9 cellular contexts compared by ENCODE assay signal in the genomic region with DNA sequence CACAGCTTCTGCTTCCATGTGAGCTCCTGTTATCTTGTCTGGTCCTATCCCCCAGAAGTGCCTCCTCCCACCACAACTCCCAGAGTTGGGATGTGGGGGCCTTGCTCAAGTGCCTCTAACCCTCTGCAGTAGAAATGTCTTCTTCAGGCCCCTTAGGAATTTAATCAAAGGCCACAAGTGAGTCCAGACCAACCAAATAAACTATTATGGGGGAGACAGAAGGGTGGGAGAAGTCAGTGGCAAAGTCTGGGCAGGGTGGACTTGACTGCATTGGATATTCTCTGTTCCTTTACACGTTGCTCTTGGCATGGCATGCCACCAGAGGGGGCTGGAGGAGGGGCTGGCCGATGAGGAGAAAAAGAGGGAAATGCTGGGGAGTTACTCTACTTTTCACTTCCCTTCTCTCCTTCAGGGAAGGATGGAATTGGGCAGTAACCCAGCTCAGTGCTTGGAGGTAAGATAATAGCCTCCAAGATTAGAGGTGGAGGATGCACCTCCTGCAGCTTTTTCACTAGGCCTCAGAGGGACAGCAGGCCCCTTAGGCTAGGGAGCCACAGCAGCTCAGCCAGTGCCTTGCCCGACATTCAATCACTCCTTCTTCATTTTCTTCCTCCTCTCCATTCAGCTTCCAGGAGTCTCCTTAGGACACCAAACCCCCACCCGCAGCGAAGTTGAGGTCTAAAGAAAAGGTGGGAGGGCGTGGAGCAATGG. TPM values are rescaled to one million over a fixed set of nuclear protein-coding genes. Genes with fewer than 3 reads are reported as not detected.
A peak's percentile ranks its signal among the peaks of the same experiment; 100 is the strongest.
DNase-seq lines count a peak whose midpoint lies in the region; ATAC-seq and TF ChIP-seq lines count a peak whose summit lies in the region.
"Had no signal": no experiment of that assay in that cellular context is flagged by ENCODE, and none has a peak within 500 bp of the region (broad histone marks: within the 10 kb centered on the region; RNA-seq: fewer than 3 reads in every experiment).

No MANE protein-coding gene starts in this region.

- POLR2A ChIA-PET in activated CD4-positive, alpha-beta memory T cell treated with anti-CD3 and anti-CD28 coated beads, Interleukin-2, amount 10 ng/mL, durations not matched to agents 7 days and 5 days (lab: Charles Lee): interaction anchor here (1.2 kb wide), 1 partner anchor 9 kb away, joined by 3 read pairs; no protein-coding TSS in a partner anchor

- H3K4me1 Mint-ChIP-seq in activated CD4-positive, alpha-beta memory T cell treated with anti-CD3 and anti-CD28 coated beads, Interleukin-2, amount 10 ng/mL, durations not matched to agents 7 days and 5 days: peaks cover 55% of the 10 kb centered on the region

- H3K27me3 ChIP-seq in liver (ENCODE audit: control insufficient read depth in 4 of 4, insufficient read depth in 4 of 4, low read length in 3 of 4) (no peaks in the 10 kb centered on the region), vagina (no peaks in the 10 kb centered on the region)

- peaks cover 0 to 23% (median 12%) of the 10 kb centered on the region in 4 donors for H3K4me1 ChIP-seq in liver (ENCODE audit: control insufficient read depth in 4 of 4, insufficient read depth in 4 of 4, low read length in 3 of 4)
- peaks cover 23% of the 10 kb centered on the region for H3K4me1 ChIP-seq in vagina

- ATAC-seq in HG02973 (IDR thresholded peaks at IDR 0.05; ENCODE audit: unreplicated experiment) (no peak), GM18861 (IDR thresholded peaks at IDR 0.05; ENCODE audit: unreplicated experiment) (no peak)
- ATAC-seq: mucosa of descending colon had no signal

- H3K27ac Mint-ChIP-seq in activated CD4-positive, alpha-beta memory T cell treated with anti-CD3 and anti-CD28 coated beads, Interleukin-2, amount 10 ng/mL, durations not matched to agents 7 days and 5 days: peak overlapping the region; percentile 96

- intact Hi-C loops in vagina (cut with DNase I): no loop called here

- no peak for TF ChIP-seq RAD21 in liver (IDR thresholded peaks at IDR 0.05)

- TF ChIP-seq POLR2A in vagina (IDR thresholded peaks at IDR 0.05): no peak

- H3K27ac ChIP-seq in KOPT-K1 (ENCODE audit: low read depth, low read length, poor library complexity, severe bottlenecking): peak overlapping the region; percentile 70
- no peak overlapping the region for H3K27ac ChIP-seq in liver (ENCODE audit: low read depth in 1 of 2, low read length in 2 of 2)
- H3K27ac ChIP-seq in vagina: no peak overlapping the region

- H3K4me3 Mint-ChIP-seq in activated CD4-positive, alpha-beta memory T cell treated with anti-CD3 and anti-CD28 coated beads, Interleukin-2, amount 10 ng/mL, durations not matched to agents 7 days and 5 days: peak overlapping the region; percentile 100

- WGBS in liver: 64% methylated on average over 6 of the region's 6 CpGs

- peak; percentile 23 for DNase-seq in GDM1 (lab: John Stamatoyannopoulos, UW)
- no peak for DNase-seq in activated CD4-positive, alpha-beta memory T cell treated with anti-CD3 and anti-CD28 coated beads, Interleukin-2, amount 10 ng/mL, durations not matched to agents 7 days and 5 days
- no peak for DNase-seq in vagina (ENCODE audit: extremely low spot score in 2 of 2)

- H3K4me3 ChIP-seq in liver (ENCODE audit: low read depth in 1 of 3, low read length in 3 of 3) (no peak overlapping the region), vagina (no peak overlapping the region)
- H3K4me3 ChIP-seq: mucosa of descending colon had no signal

- peaks cover 28% of the 10 kb centered on the region for H3K36me3 ChIP-seq in KOPT-K1 (ENCODE audit: insufficient read depth, low read length)
- no peaks in the 10 kb centered on the region for H3K36me3 ChIP-seq in liver (ENCODE audit: control insufficient read depth in 4 of 4, insufficient read depth in 3 of 4, low read depth in 1 of 4, low read length in 3 of 4)
- H3K36me3 ChIP-seq in vagina: peaks cover 0 to 2% of the 10 kb centered on the region in 2 donors

- H3K36me3 Mint-ChIP-seq in activated CD4-positive, alpha-beta memory T cell treated with anti-CD3 and anti-CD28 coated beads, Interleukin-2, amount 10 ng/mL, durations not matched to agents 7 days and 5 days (ENCODE audit: low read depth): peaks cover 31% of the 10 kb centered on the region

- CTCF ChIA-PET in activated CD4-positive, alpha-beta memory T cell treated with anti-CD3 and anti-CD28 coated beads, Interleukin-2, amount 10 ng/mL, durations not matched to agents 7 days and 5 days (lab: Charles Lee): interaction anchor here (0.5 to 3.7 kb wide), 5 partner anchors 9 to 437 kb away, joined by 3 to 18 read pairs (median 5); no protein-coding TSS in a partner anchor

- no peaks in the 10 kb centered on the region for H3K27me3 Mint-ChIP-seq in activated CD4-positive, alpha-beta memory T cell treated with anti-CD3 and anti-CD28 coated beads, Interleukin-2, amount 10 ng/mL, durations not matched to agents 7 days and 5 days

- H3K9me3 Mint-ChIP-seq in activated CD4-positive, alpha-beta memory T cell treated with anti-CD3 and anti-CD28 coated beads, Interleukin-2, amount 10 ng/mL, durations not matched to agents 7 days and 5 days: no peaks in the 10 kb centered on the region

- peak; percentile 6 for TF ChIP-seq CTCF in liver (IDR thresholded peaks at IDR 0.05; ENCODE audit: low read depth, low read length, missing input control)
- no peak for TF ChIP-seq CTCF in vagina (IDR thresholded peaks at IDR 0.05)

- no peak overlapping the region for H3K9ac ChIP-seq in liver (ENCODE audit: low read depth in 1 of 2, low read length in 2 of 2)

- H3K9me3 ChIP-seq in KOPT-K1 (ENCODE audit: insufficient read depth, low read length, poor library complexity, severe bottlenecking) (no peaks in the 10 kb centered on the region), liver (ENCODE audit: control insufficient read depth in 4 of 4, low read length in 3 of 4) (no peaks in the 10 kb centered on the region), vagina (no peaks in the 10 kb centered on the region)
- H3K9me3 ChIP-seq: mucosa of descending colon had no signal

TF ChIP-seq in liver, 16 proteins besides CTCF, POLR2A, EP300 and RAD21:
- TF ChIP-seq HNF4G (IDR thresholded peaks at IDR 0.05) (no peak), YY1 (IDR thresholded peaks at IDR 0.05) (no peak), SP1 (IDR thresholded peaks at IDR 0.05) (no peak), GABPA (IDR thresholded peaks at IDR 0.05 in 1 of 2, conservative IDR thresholded peaks at IDR 0.05 in 1 of 2) (no peak)
- TF ChIP-seq, protein P1, sequence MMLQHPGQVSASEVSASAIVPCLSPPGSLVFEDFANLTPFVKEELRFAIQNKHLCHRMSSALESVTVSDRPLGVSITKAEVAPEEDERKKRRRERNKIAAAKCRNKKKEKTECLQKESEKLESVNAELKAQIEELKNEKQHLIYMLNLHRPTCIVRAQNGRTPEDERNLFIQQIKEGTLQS (IDR thresholded peaks at IDR 0.05): no peak
- TF ChIP-seq, protein P2, sequence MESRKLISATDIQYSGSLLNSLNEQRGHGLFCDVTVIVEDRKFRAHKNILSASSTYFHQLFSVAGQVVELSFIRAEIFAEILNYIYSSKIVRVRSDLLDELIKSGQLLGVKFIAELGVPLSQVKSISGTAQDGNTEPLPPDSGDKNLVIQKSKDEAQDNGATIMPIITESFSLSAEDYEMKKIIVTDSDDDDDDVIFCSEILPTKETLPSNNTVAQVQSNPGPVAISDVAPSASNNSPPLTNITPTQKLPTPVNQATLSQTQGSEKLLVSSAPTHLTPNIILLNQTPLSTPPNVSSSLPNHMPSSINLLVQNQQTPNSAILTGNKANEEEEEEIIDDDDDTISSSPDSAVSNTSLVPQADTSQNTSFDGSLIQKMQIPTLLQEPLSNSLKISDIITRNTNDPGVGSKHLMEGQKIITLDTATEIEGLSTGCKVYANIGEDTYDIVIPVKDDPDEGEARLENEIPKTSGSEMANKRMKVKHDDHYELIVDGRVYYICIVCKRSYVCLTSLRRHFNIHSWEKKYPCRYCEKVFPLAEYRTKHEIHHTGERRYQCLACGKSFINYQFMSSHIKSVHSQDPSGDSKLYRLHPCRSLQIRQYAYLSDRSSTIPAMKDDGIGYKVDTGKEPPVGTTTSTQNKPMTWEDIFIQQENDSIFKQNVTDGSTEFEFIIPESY (IDR thresholded peaks at IDR 0.05): no peak

RNA-seq across cellular contexts. Expression of a gene that starts 1.2 kb away (rescaled TPM):
- total RNA-seq in activated CD4-positive, alpha-beta memory T cell treated with anti-CD3 and anti-CD28 coated beads, Interleukin-2, amount 10 ng/mL, durations not matched to agents 7 days and 5 days: 100 to 1,000 TPM; 263 to 275 TPM
- total RNA-seq in liver (10 to 100 TPM; 14.8 to 19.7 TPM), vagina (122 TPM)
- 10 to 100 TPM; 12.4 to 26.6 TPM for polyA plus RNA-seq in liver

RNA-seq across cellular contexts. Expression of a gene that starts 9.8 kb away (rescaled TPM):
- total RNA-seq in activated CD4-positive, alpha-beta memory T cell treated with anti-CD3 and anti-CD28 coated beads, Interleukin-2, amount 10 ng/mL, durations not matched to agents 7 days and 5 days: not detected
- under 1 TPM; 0.08 to 0.23 TPM for total RNA-seq in liver
- under 1 TPM; 0.07 to 0.24 TPM for polyA plus RNA-seq in liver
- 10.6 TPM for total RNA-seq in vagina
- total RNA-seq: T-helper 2 cell treated with Interferon-gamma antibody and Interleukin-4, amounts not matched to agents 100 ng/mL and 5 ng/mL, for 36 hours had no signal

RNA-seq across cellular contexts. Expression of a gene that starts 12.7 kb away (rescaled TPM):
- total RNA-seq in activated CD4-positive, alpha-beta memory T cell treated with anti-CD3 and anti-CD28 coated beads, Interleukin-2, amount 10 ng/mL, durations not matched to agents 7 days and 5 days: 10 to 100 TPM; 11.6 to 11.8 TPM
- 10 to 100 TPM in 1 of 2 donors, 1 to 10 TPM in 1; 7.3 to 19.8 TPM for total RNA-seq in liver
- 10 to 100 TPM in 1 of 2 donors, 1 to 10 TPM in 1; 9.6 to 10.2 TPM for polyA plus RNA-seq in liver
- 15.0 TPM for total RNA-seq in vagina

RNA-seq across cellular contexts. Expression of a gene that starts 17.2 kb away (rescaled TPM):
- 1 to 10 TPM; 1.5 to 1.8 TPM for total RNA-seq in activated CD4-positive, alpha-beta memory T cell treated with anti-CD3 and anti-CD28 coated beads, Interleukin-2, amount 10 ng/mL, durations not matched to agents 7 days and 5 days
- total RNA-seq in liver: under 1 TPM; 0.08 to 0.14 TPM
- under 1 TPM; 0.06 to 0.12 TPM for polyA plus RNA-seq in liver
- total RNA-seq in vagina: 0.74 TPM
